Comparison of ENCODE assay signal across 8 cellular contexts in the genomic region with DNA sequence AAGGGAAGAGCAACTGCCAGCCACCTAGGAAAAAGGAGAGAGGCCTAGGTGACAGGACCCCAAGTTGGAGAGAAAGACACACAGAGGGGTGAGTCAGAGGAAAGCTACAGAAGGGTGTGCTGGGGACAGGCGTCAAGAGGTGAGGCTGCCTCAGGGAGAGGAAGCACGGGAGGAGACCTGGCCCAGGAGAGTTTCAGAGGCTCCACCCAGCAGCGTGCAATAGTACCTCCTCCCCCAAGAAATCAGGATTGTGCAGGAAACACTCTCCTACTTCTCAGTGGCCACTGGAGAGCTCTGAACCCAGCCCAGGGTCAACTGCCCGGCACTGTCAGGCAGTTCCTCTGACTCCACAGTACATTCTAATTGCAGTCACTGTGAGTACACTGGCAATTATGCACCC.
DNase-seq lines count a peak whose midpoint lies in the region; ATAC-seq and TF ChIP-seq lines count a peak whose summit lies in the region.
"Not testable (repeated sequence)": the region's sequence is repeated elsewhere in the genome, so short reads cannot be mapped to it uniquely, and the experiment has no call there.

No MANE protein-coding gene starts in this region.

- H3K36me3 Mint-ChIP-seq in CD4-positive, CD25-positive, alpha-beta regulatory T cell; activated CD4-positive, alpha-beta T cell treated with anti-CD3 and anti-CD28 coated beads for 36 hours (ENCODE audit: low read depth); activated naive CD8-positive, alpha-beta T cell treated with anti-CD3 and anti-CD28 coated beads, Interleukin-2, amount 50 U/mL, for 24 hours (ENCODE audit: low read depth): not testable (repeated sequence)

- TF ChIP-seq EP300 in stomach (IDR thresholded peaks at IDR 0.05) = not testable (repeated sequence)

- CTCF ChIA-PET in Panc1 (lab: Charles Lee); activated CD4-positive, alpha-beta T cell treated with anti-CD3 and anti-CD28 coated beads for 36 hours (lab: Charles Lee): not testable (repeated sequence)

- not testable (repeated sequence) for BruUV-seq in Panc1 (replicated peaks; lab: Mats Ljungman, UMichigan)

- H3K9me3 ChIP-seq in CD4-positive, CD25-positive, alpha-beta regulatory T cell (ENCODE audit: control insufficient read depth in 2 of 2, low read length in 2 of 2); Panc1 (ENCODE audit: control insufficient read depth, insufficient read depth, low read depth, low read length); lung (ENCODE audit: control insufficient read depth in 2 of 2, insufficient read depth in 1 of 2, low read length in 1 of 2); stomach: not testable (repeated sequence)

- peak in 1 of 3 donors; percentile 33 for DNase-seq in CD4-positive, CD25-positive, alpha-beta regulatory T cell
- DNase-seq in HK-2 (ENCODE audit: unreplicated experiment) (peak; percentile 13), lung (ENCODE audit: low spot score) (peak; percentile 40), stomach (peak; percentile 29)
- not testable (repeated sequence) for DNase-seq in Panc1 (ENCODE audit: low read depth, low spot score); activated CD4-positive, alpha-beta T cell treated with anti-CD3 and anti-CD28 coated beads for 36 hours; activated naive CD8-positive, alpha-beta T cell treated with anti-CD3 and anti-CD28 coated beads, Interleukin-2, amount 50 U/mL, for 24 hours

- not testable (repeated sequence) for TF ChIP-seq CTCF in Panc1 (IDR thresholded peaks at IDR 0.05); lung (IDR thresholded peaks at IDR 0.05; ENCODE audit: control extremely low read depth, extremely low read depth); stomach (IDR thresholded peaks at IDR 0.05)

- not testable (repeated sequence) for H3K4me3 Mint-ChIP-seq in CD4-positive, CD25-positive, alpha-beta regulatory T cell; activated CD4-positive, alpha-beta T cell treated with anti-CD3 and anti-CD28 coated beads for 36 hours; activated naive CD8-positive, alpha-beta T cell treated with anti-CD3 and anti-CD28 coated beads, Interleukin-2, amount 50 U/mL, for 24 hours

- not testable (repeated sequence) for H3K27ac Mint-ChIP-seq in CD4-positive, CD25-positive, alpha-beta regulatory T cell; activated CD4-positive, alpha-beta T cell treated with anti-CD3 and anti-CD28 coated beads for 36 hours; activated naive CD8-positive, alpha-beta T cell treated with anti-CD3 and anti-CD28 coated beads, Interleukin-2, amount 50 U/mL, for 24 hours

- ATAC-seq in CD4-positive, CD25-positive, alpha-beta regulatory T cell (ENCODE audit: low read depth in 2 of 2) = peak; percentile 63 to 77
- ATAC-seq in Panc1 (peak; percentile 39), esophagus mucosa (peak; percentile 96), lung (ENCODE audit: insufficient read depth, low FRiP score) (peak; percentile 73)
- ATAC-seq in activated CD4-positive, alpha-beta T cell treated with anti-CD3 and anti-CD28 coated beads for 36 hours = peak; percentile 70
- peak; percentile 68 for ATAC-seq in activated naive CD8-positive, alpha-beta T cell treated with anti-CD3 and anti-CD28 coated beads, Interleukin-2, amount 50 U/mL, for 24 hours

- not testable (repeated sequence) for TF ChIP-seq POLR2A in stomach (IDR thresholded peaks at IDR 0.05)

- H3K4me1 Mint-ChIP-seq in CD4-positive, CD25-positive, alpha-beta regulatory T cell = peaks cover 0 to 13% (median 4%) of the 10 kb centered on the region in 4 donors
- H3K4me1 Mint-ChIP-seq in activated CD4-positive, alpha-beta T cell treated with anti-CD3 and anti-CD28 coated beads for 36 hours = peaks cover 17% of the 10 kb centered on the region
- H3K4me1 Mint-ChIP-seq in activated naive CD8-positive, alpha-beta T cell treated with anti-CD3 and anti-CD28 coated beads, Interleukin-2, amount 50 U/mL, for 24 hours = peaks cover 25% of the 10 kb centered on the region

- not testable (repeated sequence) for H3K27me3 Mint-ChIP-seq in CD4-positive, CD25-positive, alpha-beta regulatory T cell; activated CD4-positive, alpha-beta T cell treated with anti-CD3 and anti-CD28 coated beads for 36 hours; activated naive CD8-positive, alpha-beta T cell treated with anti-CD3 and anti-CD28 coated beads, Interleukin-2, amount 50 U/mL, for 24 hours

- H3K4me3 ChIP-seq in CD4-positive, CD25-positive, alpha-beta regulatory T cell (ENCODE audit: low read depth, low read length); Panc1 (ENCODE audit: low read depth in 2 of 2, low read length in 2 of 2); lung; stomach: not testable (repeated sequence)

- in situ Hi-C loops in Panc1 (cut with HindIII; ENCODE audit: low pct_unique_long_range_greater_than_20kb, low sequenced_read_pairs) = not testable (repeated sequence)

- WGBS in lung, 2 donors = 41 to 46% methylated on average over 4 of the region's 4 CpGs
- whole genome bisulfite sequencing in stomach, 5 donors = 24 to 49% (median 35%) methylated on average over 3 to 4 of the region's 4 CpGs

- intact Hi-C loops in Panc1 (cut with micrococcal nuclease; ENCODE audit: unreplicated experiment); activated CD4-positive, alpha-beta T cell treated with anti-CD3 and anti-CD28 coated beads for 36 hours (cut with DNase I, micrococcal nuclease); stomach (cut with DNase I; ENCODE audit: low total_unique reads): not testable (repeated sequence)

- POLR2A ChIA-PET in Panc1 (lab: Charles Lee); activated CD4-positive, alpha-beta T cell treated with anti-CD3 and anti-CD28 coated beads for 36 hours (lab: Charles Lee): not testable (repeated sequence)

- not testable (repeated sequence) for H3K9me3 Mint-ChIP-seq in CD4-positive, CD25-positive, alpha-beta regulatory T cell; activated CD4-positive, alpha-beta T cell treated with anti-CD3 and anti-CD28 coated beads for 36 hours (ENCODE audit: low read depth); activated naive CD8-positive, alpha-beta T cell treated with anti-CD3 and anti-CD28 coated beads, Interleukin-2, amount 50 U/mL, for 24 hours

- not testable (repeated sequence) for H3K27ac ChIP-seq in CD4-positive, CD25-positive, alpha-beta regulatory T cell (ENCODE audit: insufficient read depth, low read length, poor library complexity, severe bottlenecking); lung (ENCODE audit: low read depth in 1 of 2, low read length in 1 of 2); stomach
- 0 out of 2 replicates have a peak overlapping the region, but pooled peaks have one; percentile 44 for H3K27ac ChIP-seq in Panc1 (ENCODE audit: low read length)

- not testable (repeated sequence) for H3K4me1 ChIP-seq in CD4-positive, CD25-positive, alpha-beta regulatory T cell (ENCODE audit: control insufficient read depth, insufficient read depth, low read length, poor library complexity, severe bottlenecking); Panc1 (ENCODE audit: control insufficient read depth, insufficient read depth, low read length); lung (ENCODE audit: control insufficient read depth in 2 of 2, insufficient read depth in 2 of 2, low read length in 2 of 2)
- H3K4me1 ChIP-seq in stomach = peaks cover 0 to 11% (median 2%) of the 10 kb centered on the region in 4 donors

- not testable (repeated sequence) for H3K36me3 ChIP-seq in CD4-positive, CD25-positive, alpha-beta regulatory T cell (ENCODE audit: control insufficient read depth, insufficient read depth, low read length); Panc1 (ENCODE audit: control insufficient read depth, insufficient read depth, low read length); lung (ENCODE audit: control insufficient read depth in 2 of 2, insufficient read depth in 2 of 2, low read length in 2 of 2); stomach

- H3K27me3 ChIP-seq in CD4-positive, CD25-positive, alpha-beta regulatory T cell (ENCODE audit: control insufficient read depth, insufficient read depth, low read length); Panc1 (ENCODE audit: control insufficient read depth, insufficient read depth, low read length); lung (ENCODE audit: control insufficient read depth, insufficient read depth); stomach: not testable (repeated sequence)

Comparison
In these comparisons a context has a peak if more than half of its experiments do, and no peak if none do; other contexts are left out.
1. ATAC-seq: peak in every context shown above with its lines; median percentile 96 in esophagus mucosa; 73 in lung; 70 in CD4-positive, CD25-positive, alpha-beta regulatory T cell; 70 in activated CD4-positive, alpha-beta T cell treated with anti-CD3 and anti-CD28 coated beads for 36 hours; 68 in activated naive CD8-positive, alpha-beta T cell treated with anti-CD3 and anti-CD28 coated beads, Interleukin-2, amount 50 U/mL, for 24 hours; 39 in Panc1.